Comparison of ENCODE assay signal across 13 cellular contexts in the genomic region with DNA sequence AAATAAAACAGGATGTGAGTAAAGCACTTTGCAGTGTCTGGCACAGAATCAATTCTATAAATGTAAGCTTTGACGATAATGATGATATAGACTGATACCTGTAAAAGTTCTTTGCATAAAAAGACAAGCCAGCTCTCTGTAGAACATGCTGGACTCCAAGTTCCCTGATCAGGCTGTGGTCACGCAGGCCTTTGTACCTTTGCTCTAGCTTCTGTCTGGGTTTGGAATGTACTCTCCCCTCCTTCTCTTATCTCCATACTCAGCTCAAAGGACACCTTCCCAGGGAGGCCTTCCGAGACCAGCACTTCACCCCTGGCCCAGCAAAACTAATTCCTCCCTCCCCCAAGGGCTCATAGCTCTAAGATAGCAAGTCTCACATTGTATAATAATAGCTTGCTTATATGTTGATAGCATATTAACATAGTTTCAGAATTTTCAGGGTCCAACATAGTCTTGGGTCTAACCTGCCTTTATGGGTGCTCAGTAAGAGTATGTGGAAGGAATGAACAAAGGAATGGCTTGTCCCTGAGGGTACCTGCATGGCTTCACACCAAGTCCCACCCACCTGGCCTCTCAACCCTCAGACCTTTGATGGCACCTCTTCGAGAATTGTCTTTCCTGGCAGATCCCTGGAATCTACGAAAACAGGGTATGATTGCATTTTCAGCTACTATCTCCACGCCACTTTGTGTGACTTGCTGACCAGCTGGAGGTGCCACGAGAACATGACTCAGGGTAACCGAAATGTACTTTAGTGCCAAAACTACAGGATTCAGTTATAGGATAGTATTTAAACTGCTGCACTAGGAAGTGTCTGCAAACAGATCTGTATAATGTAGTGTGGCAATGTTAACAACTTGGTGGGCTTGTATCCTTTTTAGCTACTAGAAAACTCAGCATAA. TPM values are rescaled to one million over a fixed set of nuclear protein-coding genes. Genes with fewer than 3 reads are reported as not detected.
DNase-seq lines count a peak whose midpoint lies in the region; TF ChIP-seq lines count a peak whose summit lies in the region.
"Had no signal": no experiment of that assay in that cellular context is flagged by ENCODE, and none has a peak within 500 bp of the region (broad histone marks: within the 10 kb centered on the region; RNA-seq: fewer than 3 reads in every experiment).

No MANE protein-coding gene starts in this region.

- peaks cover 0 to 31% (median 4%) of the 10 kb centered on the region in 4 donors for H3K4me1 ChIP-seq in Peyer's patch

- H3K27ac ChIP-seq in Peyer's patch: peak overlapping the region in 3 of 4 donors; percentile 8 to 82 (median 44)
- H3K27ac ChIP-seq: C4-2B had no signal

- TF ChIP-seq CTCF in AG10803 (conservative IDR thresholded peaks at IDR 0.05; ENCODE audit: low read length) (no peak; the same call in 1 of the 2 replicates), Peyer's patch (IDR thresholded peaks at IDR 0.05) (no peak)

- peak; percentile 62 for DNase-seq in AG10803 (ENCODE audit: low read depth)
- peak in 2 of 3 donors; percentile 75 to 85 for DNase-seq in Peyer's patch
- peak; percentile 40 to 46 for DNase-seq in erythroblast (lab: John Stamatoyannopoulos, UW)
- DNase-seq in mucosa of gallbladder (ENCODE audit: low spot score): peak; percentile 52
- DNase-seq in 8988T: no peak
- no peak for DNase-seq in NCI-H1105 (lab: John Stamatoyannopoulos, UW)
- no peak for DNase-seq in NCI-H526 (lab: John Stamatoyannopoulos, UW)
- no peak for DNase-seq in NCI-H1417 treated with DMSO at 0.1 percent for 48 hours (lab: John Stamatoyannopoulos, UW)
- DNase-seq: activated CD4-positive, alpha-beta T cell treated with anti-CD3 and anti-CD28 coated beads, Interleukin-2, amount 50 U/mL, for 48 hours; caudate nucleus; Kasumi-1; tibial artery had no signal

- H3K4me3 ChIP-seq in AG10803 (ENCODE audit: low read length) (no peak overlapping the region), Peyer's patch (no peak overlapping the region)
- H3K4me3 ChIP-seq: tibial artery had no signal

- no peaks in the 10 kb centered on the region for H3K27me3 ChIP-seq in Peyer's patch

- no peaks in the 10 kb centered on the region for H3K36me3 ChIP-seq in Peyer's patch
- H3K36me3 ChIP-seq: tibial artery had no signal

- no peaks in the 10 kb centered on the region for H3K9me3 ChIP-seq in Peyer's patch
- H3K9me3 ChIP-seq: tibial artery had no signal

- peak in 1 of 2 donors; percentile 47 for TF ChIP-seq POLR2A in Peyer's patch (IDR thresholded peaks at IDR 0.05)
- TF ChIP-seq POLR2A in erythroblast (IDR thresholded peaks at IDR 0.05; ENCODE audit: low read length): peak; percentile 47

RNA-seq across cellular contexts. Expression of a gene that starts 41.7 kb away (rescaled TPM):
- total RNA-seq in Peyer's patch (10 to 100 TPM; 36.6 to 78.4 (median 49.2) TPM), mucosa of gallbladder (21.8 TPM)

Comparison
In these comparisons a context has a peak if more than half of its experiments do, and no peak if none do; other contexts are left out.
1. DNase-seq: peak in AG10803 (single experiment), Peyer's patch (2 of 3), erythroblast (2 of 2) and mucosa of gallbladder (single experiment); none in 8988T (single experiment), NCI-H1105 (single experiment), NCI-H526 (0 of 2) and NCI-H1417 treated with DMSO at 0.1 percent for 48 hours (single experiment).